In the genomic region with DNA sequence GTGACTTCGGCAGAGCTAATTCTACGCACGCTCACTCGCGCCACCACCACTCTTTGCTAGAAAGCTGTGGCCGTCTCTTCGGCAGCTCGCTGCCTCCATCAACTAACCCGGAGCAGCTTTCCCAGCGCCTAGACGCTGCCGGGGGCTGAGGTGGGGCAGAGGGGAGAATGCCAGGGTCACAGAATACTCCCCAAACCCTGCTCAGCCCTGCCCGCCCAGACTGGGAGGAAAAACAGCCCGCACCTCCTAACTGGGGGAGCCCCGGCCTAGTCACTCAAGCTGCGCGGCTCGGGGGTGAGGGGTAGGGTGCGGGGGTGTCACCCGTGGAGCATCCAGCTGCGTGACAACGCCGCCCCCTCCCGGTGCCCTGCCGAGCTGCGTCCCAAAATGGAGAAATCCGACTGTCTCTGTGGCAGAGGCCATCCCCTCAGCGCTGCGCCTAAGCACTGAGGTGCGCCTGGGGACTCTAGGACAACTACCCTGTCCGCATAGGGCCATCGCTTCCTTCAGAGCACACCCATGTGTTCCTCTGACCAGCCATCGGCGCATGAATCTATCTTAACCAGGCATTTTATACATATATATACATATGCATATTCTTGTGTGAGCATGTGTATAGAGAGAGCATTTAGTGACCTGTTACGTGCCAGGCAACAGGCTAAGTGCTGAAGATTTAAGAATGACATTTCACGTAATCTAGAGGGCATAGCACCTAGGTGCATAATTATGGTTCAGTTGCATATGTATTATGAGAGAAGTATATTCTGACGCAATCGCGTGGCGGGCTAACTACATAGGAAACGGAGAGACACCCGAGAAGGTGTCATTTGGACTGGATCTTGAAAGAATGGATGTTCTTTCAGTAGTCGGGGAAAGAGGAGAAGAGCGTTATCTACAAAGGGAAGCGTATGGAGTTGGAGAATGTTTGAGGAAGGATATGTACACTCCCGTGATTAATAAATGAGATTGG, we compare ENCODE assay signal across 8 cellular contexts. TPM values are rescaled to one million over a fixed set of nuclear protein-coding genes. Genes with fewer than 3 reads are reported as not detected.
DNase-seq lines count a peak whose midpoint lies in the region; ATAC-seq and TF ChIP-seq lines count a peak whose summit lies in the region.

No MANE protein-coding gene starts in this region.

- DNase-seq in NCI-H1694 treated with DMSO at 0.1 percent for 48 hours (lab: John Stamatoyannopoulos, UW) (peak; percentile 39), kidney epithelial cell (ENCODE audit: low read depth) (no peak), cerebellar nuclear complex (lab: John Stamatoyannopoulos, UW) (no peak)
- peak; percentile 84 for DNase-seq in activated CD4-positive, CD25-positive, alpha-beta regulatory T cell treated with anti-CD3 and anti-CD28 coated beads, Interleukin-2, amount 50 U/mL, for 72 hours
- DNase-seq in central memory CD4-positive, alpha-beta T cell, result peak; percentile 77
- DNase-seq in stimulated activated CD4-positive, alpha-beta T cell treated with anti-CD3 and anti-CD28 coated beads, Interleukin-15, amount 100 ng/mL, for 48 hours (ENCODE audit: low read depth in 2 of 2), result peak; percentile 72 to 84

- H3K27me3 ChIP-seq in kidney epithelial cell (ENCODE audit: control insufficient read depth, insufficient read depth, low read length), result peaks cover 8% of the 10 kb centered on the region

- TF ChIP-seq CTCF in GM12875 (IDR thresholded peaks at IDR 0.05; ENCODE audit: borderline replicate concordance, insufficient read depth, low read depth, low read length), result peak; percentile 73
- TF ChIP-seq CTCF in kidney epithelial cell (IDR thresholded peaks at IDR 0.05; ENCODE audit: insufficient read depth, low read length, poor library complexity, severe bottlenecking), result peak; percentile 72

- H3K4me3 ChIP-seq in GM12875 (ENCODE audit: low read depth, low read length), result no peak overlapping the region
- peak overlapping the region; percentile 94 for H3K4me3 ChIP-seq in kidney epithelial cell (ENCODE audit: low read depth, low read length)

- no peaks in the 10 kb centered on the region for H3K36me3 ChIP-seq in kidney epithelial cell (ENCODE audit: control insufficient read depth, insufficient read depth, low read length)

- ATAC-seq in HG02678 (IDR thresholded peaks at IDR 0.05; ENCODE audit: unreplicated experiment), result peak; percentile 43

RNA-seq across cellular contexts. Expression of gene TENT5A, which starts 1.5 kb away (rescaled TPM):
- total RNA-seq in kidney epithelial cell, result 4.3 and 4.6 TPM in 2 replicates

Comparison
In these comparisons a context has a peak if more than half of its experiments do, and no peak if none do; other contexts are left out.
1. DNase-seq: peak in NCI-H1694 treated with DMSO at 0.1 percent for 48 hours (single experiment), activated CD4-positive, CD25-positive, alpha-beta regulatory T cell treated with anti-CD3 and anti-CD28 coated beads, Interleukin-2, amount 50 U/mL, for 72 hours (single experiment), central memory CD4-positive, alpha-beta T cell (single experiment) and stimulated activated CD4-positive, alpha-beta T cell treated with anti-CD3 and anti-CD28 coated beads, Interleukin-15, amount 100 ng/mL, for 48 hours (2 of 2); none in kidney epithelial cell (single experiment) and cerebellar nuclear complex (0 of 2).